Comparison of ENCODE assay signal across 1 cellular context in the genomic region with DNA sequence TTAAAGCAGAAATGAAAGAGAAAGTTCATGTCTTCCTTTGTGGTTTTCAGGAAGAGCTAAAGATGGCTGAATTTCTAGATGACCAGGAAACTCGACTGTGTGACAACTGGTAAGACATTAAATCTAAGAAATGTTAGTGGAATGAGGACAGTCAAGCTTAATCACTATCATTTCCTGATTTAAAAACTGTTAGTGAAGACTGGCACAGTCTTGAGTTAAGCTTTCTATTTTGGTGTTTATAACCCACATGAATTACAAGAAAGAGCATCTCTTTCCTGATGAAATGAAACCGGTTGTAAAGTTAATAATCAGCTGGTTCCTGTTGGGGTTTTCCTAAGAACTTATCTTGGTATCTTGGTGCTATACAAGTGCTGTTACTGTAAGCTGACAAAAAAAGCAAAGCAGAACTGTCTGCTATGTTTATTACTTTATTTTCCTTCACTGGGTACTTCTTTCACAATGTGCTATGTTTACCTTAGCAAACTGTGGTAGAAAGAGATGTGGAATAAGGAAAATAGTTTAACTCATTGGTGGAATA.
TF ChIP-seq lines count a peak whose summit lies in the region.

No MANE protein-coding gene starts in this region.

TF ChIP-seq in endothelial cell of umbilical vein, 7 proteins besides CTCF, POLR2A, EP300 and RAD21 (continued from another document):
- TF ChIP-seq GATA2 (IDR thresholded peaks at IDR 0.05; ENCODE audit: insufficient read depth, insufficient read length, low read depth, low read length) (no peak), JUN (IDR thresholded peaks at IDR 0.05; ENCODE audit: borderline replicate concordance, insufficient read depth, insufficient read length, low read depth) (no peak), FOS (IDR thresholded peaks at IDR 0.05; ENCODE audit: borderline replicate concordance, insufficient read depth, low read length) (no peak), MYC (IDR thresholded peaks at IDR 0.05; ENCODE audit: low read depth, low read length) (no peak)
- TF ChIP-seq, protein P1, sequence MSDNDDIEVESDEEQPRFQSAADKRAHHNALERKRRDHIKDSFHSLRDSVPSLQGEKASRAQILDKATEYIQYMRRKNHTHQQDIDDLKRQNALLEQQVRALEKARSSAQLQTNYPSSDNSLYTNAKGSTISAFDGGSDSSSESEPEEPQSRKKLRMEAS (IDR thresholded peaks at IDR 0.05; ENCODE audit: insufficient read depth, insufficient read length) = no peak
